In the genomic region with DNA sequence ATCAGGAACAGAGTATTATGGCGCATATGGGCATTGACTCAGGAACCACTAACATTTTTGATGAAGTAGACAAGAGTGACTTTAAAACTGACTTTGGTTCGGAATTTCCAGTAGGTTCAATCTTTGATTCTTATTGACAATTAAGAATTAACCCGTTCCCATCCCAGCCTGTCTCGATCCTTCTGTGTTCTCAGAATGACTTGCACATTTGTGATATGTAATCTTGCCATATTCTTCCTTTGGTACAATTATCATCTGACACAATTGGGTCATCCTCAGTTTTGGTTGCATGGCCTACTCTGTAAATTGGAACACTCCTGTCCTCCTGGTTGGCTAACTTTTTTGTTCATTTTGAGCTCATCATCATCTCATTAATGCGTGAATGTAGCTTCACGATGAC, we compare ENCODE assay signal across 30 cellular contexts. TPM values are rescaled to one million over a fixed set of nuclear protein-coding genes. Genes with fewer than 3 reads are reported as not detected.
"Had no signal": no experiment of that assay in that cellular context is flagged by ENCODE, and none has a peak within 500 bp of the region (broad histone marks: within the 10 kb centered on the region; RNA-seq: fewer than 3 reads in every experiment).

No MANE protein-coding gene starts in this region.

- H3K4me2 ChIP-seq: smooth muscle cell had no signal

- H3K27me3 Mint-ChIP-seq: activated CD4-positive, alpha-beta T cell treated with anti-CD3 and anti-CD28 coated beads, Interleukin-2, amount 10 ng/mL, durations not matched to agents 7 days and 5 days; activated naive CD4-positive, alpha-beta T cell treated with anti-CD3 and anti-CD28 coated beads, Interleukin-2, amount 10 ng/mL, durations not matched to agents 7 days and 5 days; dendritic cell treated with granulocyte-macrophage colony-stimulating factor and Interleukin-4, amounts not matched to agents 40 ng/mL and 50 ng/mL, for 4 days; naive B cell; stimulated activated naive B cell treated with anti-CD40 and anti-IgM and Interleukin-4, amounts not matched to agents 10 μg/mL and 1 μg/mL and 100 μg/mL, for 72 hours had no signal

- H3K36me3 ChIP-seq: esophagus muscularis mucosa, heart right ventricle, pancreas, prostate gland, transverse colon had no signal

- H3K27ac ChIP-seq: esophagus muscularis mucosa, heart right ventricle, pancreas, prostate gland, SK-N-MC, testis, transverse colon had no signal

- H3K4me1 ChIP-seq: esophagus muscularis mucosa, heart right ventricle, pancreas, prostate gland, testis, transverse colon had no signal

- H3K27me3 ChIP-seq: esophagus muscularis mucosa, heart right ventricle, pancreas, testis, transverse colon had no signal

- H3K4me1 Mint-ChIP-seq: endodermal cell, naive B cell had no signal

- H3K9me3 Mint-ChIP-seq: dendritic cell treated with granulocyte-macrophage colony-stimulating factor and Interleukin-4, amounts not matched to agents 40 ng/mL and 50 ng/mL, for 4 days; endodermal cell; mesothelial cell of epicardium; naive B cell; neural crest cell; stimulated activated naive B cell treated with anti-CD40 and anti-IgM and Interleukin-4, amounts not matched to agents 10 μg/mL and 1 μg/mL and 100 μg/mL, for 72 hours had no signal

- H3K36me3 Mint-ChIP-seq: naive B cell had no signal

- FAIRE-seq: pancreas had no signal

- H3K9me3 ChIP-seq: esophagus muscularis mucosa, heart right ventricle, pancreas, prostate gland, testis, transverse colon had no signal

- DNase-seq: activated CD4-positive, alpha-beta T cell treated with anti-CD3 and anti-CD28 coated beads, Interleukin-2, amount 10 ng/mL, durations not matched to agents 7 days and 5 days; activated CD4-positive, CD25-positive, alpha-beta regulatory T cell; activated CD8-positive, alpha-beta memory T cell treated with anti-CD3 and anti-CD28 coated beads for 24 hours; activated CD8-positive, alpha-beta memory T cell treated with anti-CD3 and anti-CD28 coated beads, Interleukin-2, amount 50 U/mL, for 4 hours; activated gamma-delta T cell; activated naive CD4-positive, alpha-beta T cell treated with anti-CD3 and anti-CD28 coated beads, Interleukin-2, amount 10 ng/mL, durations not matched to agents 7 days and 5 days; amygdala; caudate nucleus; endodermal cell; foreskin melanocyte; heart right ventricle; naive B cell; nucleus accumbens; pancreas; retina; stimulated activated CD4-positive, alpha-beta T cell treated with anti-CD3 and anti-CD28 coated beads, Interleukin-1b, Interleukin-23, amount 100 ng/mL, for 48 hours; stimulated activated CD4-positive, alpha-beta T cell treated with anti-CD3 and anti-CD28 coated beads, Interleukin-4, amount 100 ng/mL, for 4 hours; stimulated activated CD8-positive, alpha-beta memory T cell treated with anti-CD3 and anti-CD28 coated beads, Interleukin-4, amount 100 ng/mL, for 48 hours; stimulated activated naive B cell treated with anti-CD40 and anti-IgM and Interleukin-4, amounts not matched to agents 10 μg/mL and 1 μg/mL and 100 μg/mL, for 72 hours; testis; transverse colon had no signal

- H3K4me3 ChIP-seq: esophagus muscularis mucosa, heart right ventricle, pancreas, prostate gland, SK-N-MC, smooth muscle cell, testis, transverse colon had no signal

- H3K27ac Mint-ChIP-seq: activated CD4-positive, alpha-beta T cell treated with anti-CD3 and anti-CD28 coated beads, Interleukin-2, amount 10 ng/mL, durations not matched to agents 7 days and 5 days; activated naive CD4-positive, alpha-beta T cell treated with anti-CD3 and anti-CD28 coated beads, Interleukin-2, amount 10 ng/mL, durations not matched to agents 7 days and 5 days; dendritic cell treated with granulocyte-macrophage colony-stimulating factor and Interleukin-4, amounts not matched to agents 40 ng/mL and 50 ng/mL, for 4 days; endodermal cell; mesothelial cell of epicardium; naive B cell; stimulated activated naive B cell treated with anti-CD40 and anti-IgM and Interleukin-4, amounts not matched to agents 10 μg/mL and 1 μg/mL and 100 μg/mL, for 72 hours had no signal

- ATAC-seq: heart right ventricle; pancreas; stimulated activated naive B cell treated with anti-CD40 and anti-IgM and Interleukin-4, amounts not matched to agents 10 μg/mL and 1 μg/mL and 100 μg/mL, for 72 hours had no signal

- H3K4me3 Mint-ChIP-seq: activated CD4-positive, alpha-beta T cell treated with anti-CD3 and anti-CD28 coated beads, Interleukin-2, amount 10 ng/mL, durations not matched to agents 7 days and 5 days; activated naive CD4-positive, alpha-beta T cell treated with anti-CD3 and anti-CD28 coated beads, Interleukin-2, amount 10 ng/mL, durations not matched to agents 7 days and 5 days; dendritic cell treated with granulocyte-macrophage colony-stimulating factor and Interleukin-4, amounts not matched to agents 40 ng/mL and 50 ng/mL, for 4 days; endodermal cell; mesothelial cell of epicardium; naive B cell; neural crest cell; stimulated activated naive B cell treated with anti-CD40 and anti-IgM and Interleukin-4, amounts not matched to agents 10 μg/mL and 1 μg/mL and 100 μg/mL, for 72 hours had no signal

RNA-seq across cellular contexts. Expression of a gene that starts 10.5 kb away (rescaled TPM):
- total RNA-seq: endodermal cell, glomerular endothelial cell, kidney epithelial cell, mesothelial cell of epicardium, neural crest cell had no signal
- polyA plus RNA-seq: smooth muscle cell had no signal
